Comparison of ENCODE assay signal across 34 cellular contexts in genomic region chr3:69602112-69602511, GRCh38.
"Had no signal": no experiment of that assay in that cellular context is flagged by ENCODE, and none has a peak within 500 bp of the region (broad histone marks: within the 10 kb centered on the region; RNA-seq: fewer than 3 reads in every experiment).

No MANE protein-coding gene starts in this region.

- H3K27me3 ChIP-seq: adrenal gland, body of pancreas, brain microvascular endothelial cell, breast epithelium, cardiac muscle cell had no signal

- H3K36me3 ChIP-seq: adrenal gland, brain microvascular endothelial cell, breast epithelium, cardiac muscle cell had no signal

- H3K27ac ChIP-seq: adrenal gland, body of pancreas, brain microvascular endothelial cell, breast epithelium, cardiac muscle cell, VCaP had no signal

- H3K4me3 ChIP-seq: adrenal gland, body of pancreas, breast epithelium, cardiac muscle cell had no signal

- H3K4me1 ChIP-seq: adrenal gland, body of pancreas, breast epithelium had no signal

- H3K9me3 ChIP-seq: adrenal gland, body of pancreas had no signal

- DNase-seq: activated B cell treated with CpG ODN at 0.5 μM for 24 hours; activated CD4-positive, alpha-beta memory T cell treated with anti-CD3 and anti-CD28 coated beads for 36 hours; activated CD4-positive, alpha-beta T cell treated with anti-CD3 and anti-CD28 coated beads for 4 hours; activated CD4-positive, alpha-beta T cell treated with anti-CD3 and anti-CD28 coated beads, Interleukin-2, amount 50 U/mL, for 1 hour; activated CD4-positive, alpha-beta T cell treated with anti-CD3 and anti-CD28 coated beads, Interleukin-2, amount 50 U/mL, for 4 hours; activated CD4-positive, CD25-positive, alpha-beta regulatory T cell treated with anti-CD3 and anti-CD28 coated beads, Interleukin-2, amount 50 U/mL, for 72 hours; activated CD8-positive, alpha-beta memory T cell treated with anti-CD3 and anti-CD28 coated beads, Interleukin-2, amount 50 U/mL, for 4 hours; activated CD8-positive, alpha-beta T cell treated with anti-CD3 and anti-CD28 coated beads for 36 hours; activated effector memory CD4-positive, alpha-beta T cell treated with anti-CD3 and anti-CD28 coated beads, Interleukin-2, amount 50 U/mL, for 16 hours; activated gamma-delta T cell treated with Interleukin-2 at 50 U/mL for 16 hours; activated naive CD4-positive, alpha-beta T cell; activated naive CD4-positive, alpha-beta T cell treated with anti-CD3 and anti-CD28 coated beads for 36 hours; activated naive CD4-positive, alpha-beta T cell treated with anti-CD3 and anti-CD28 coated beads, Interleukin-2, amount 50 U/mL, for 16 hours; activated naive CD8-positive, alpha-beta T cell treated with anti-CD3 and anti-CD28 coated beads for 36 hours; activated T-cell treated with anti-CD3 and anti-CD28 coated beads for 4 hours; activated T-cell treated with anti-CD3 and anti-CD28 coated beads, Interleukin-2, amount 50 U/mL, for 1 hour; activated T-cell treated with anti-CD3 and anti-CD28 coated beads, Interleukin-2, amount 50 U/mL, for 4 hours; activated T-cell treated with anti-CD3 and anti-CD28 coated beads, Interleukin-2, amount 50 U/mL, for 72 hours; adrenal gland; aorta; body of pancreas; brain microvascular endothelial cell; central memory CD4-positive, alpha-beta T cell; SW 1271; T-helper 1 cell; T-helper 2 cell; T-helper 9 cell had no signal

- FAIRE-seq: astrocyte, TTC549 had no signal

- ATAC-seq: activated CD8-positive, alpha-beta T cell treated with anti-CD3 and anti-CD28 coated beads for 36 hours; activated naive CD4-positive, alpha-beta T cell treated with anti-CD3 and anti-CD28 coated beads, Interleukin-2, amount 50 U/mL, for 72 hours; activated T-cell treated with anti-CD3 and anti-CD28 coated beads, Interleukin-2, amount 50 U/mL, for 4 hours; activated T-cell treated with anti-CD3 and anti-CD28 coated beads, Interleukin-2, amount 50 U/mL, for 72 hours; activated T-helper 17 cell treated with anti-CD3 and anti-CD28 coated beads, Interleukin-2, amount 50 U/mL, for 72 hours; body of pancreas had no signal
